Comparison of ENCODE assay signal across 31 cellular contexts in the genomic region with DNA sequence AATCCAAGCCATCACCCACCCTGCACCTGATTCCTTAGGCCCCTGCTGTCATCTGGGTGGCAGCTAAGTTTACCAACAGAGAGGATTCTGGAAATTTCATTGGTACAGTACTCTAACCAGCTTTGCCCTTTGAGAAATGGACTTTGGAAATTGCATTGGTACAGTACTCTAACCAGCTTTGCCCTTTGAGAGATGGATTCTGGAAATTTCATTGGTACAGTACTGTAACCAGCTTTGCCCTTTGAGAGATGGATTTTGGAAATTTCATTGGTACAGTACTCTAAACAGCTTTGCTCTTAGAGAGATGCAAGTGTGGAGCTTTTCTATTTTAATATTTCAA. TPM values are rescaled to one million over a fixed set of nuclear protein-coding genes. Genes with fewer than 3 reads are reported as not detected.
"Had no signal": no experiment of that assay in that cellular context is flagged by ENCODE, and none has a peak within 500 bp of the region (broad histone marks: within the 10 kb centered on the region; RNA-seq: fewer than 3 reads in every experiment).

No MANE protein-coding gene starts in this region.

- H3K4me1 ChIP-seq: breast epithelium had no signal

- H3K4me3 ChIP-seq: adrenal gland, breast epithelium, MG63, SK-N-MC had no signal

- DNase-seq: activated B cell treated with CpG ODN at 0.5 μM for 24 hours; activated CD4-positive, alpha-beta memory T cell treated with anti-CD3 and anti-CD28 coated beads for 36 hours; activated CD4-positive, alpha-beta T cell treated with anti-CD3 and anti-CD28 coated beads for 1 hour; activated CD4-positive, alpha-beta T cell treated with anti-CD3 and anti-CD28 coated beads, Interleukin-2, amount 10 ng/mL, durations not matched to agents 7 days and 5 days; activated CD8-positive, alpha-beta memory T cell treated with anti-CD3 and anti-CD28 coated beads, Interleukin-2, amount 50 U/mL, for 48 hours; activated naive CD4-positive, alpha-beta T cell treated with anti-CD3 and anti-CD28 coated beads, Interleukin-2, amount 50 U/mL, for 16 hours; activated naive CD8-positive, alpha-beta T cell treated with anti-CD3 and anti-CD28 coated beads, Interleukin-2, amount 10 ng/mL, durations not matched to agents 7 days and 5 days; activated T-cell treated with anti-CD3 and anti-CD28 coated beads, Interleukin-2, amount 50 U/mL, for 1 hour; anterior cingulate cortex; caudate nucleus; MG63; MV-4-11; NCI-H1092 treated with DMSO at 0.1 percent for 48 hours; NCI-H1417 treated with DMSO at 0.1 percent for 48 hours; NCI-H1694; NCI-H2029 treated with DMSO at 0.1 percent for 48 hours; NCI-H345; NCI-H510A; NCI-H69; NK-92 treated with Interleukin-12 subunit alpha and Interleukin-12 subunit beta, amount 100 ng/mL, for 24 hours; OCI-M1; RPMI8226; T-cell; T-helper 2 cell; T1000 had no signal

- H3K27ac Mint-ChIP-seq: activated B cell treated with CpG ODN at 0.5 μM for 24 hours; activated CD4-positive, alpha-beta memory T cell treated with anti-CD3 and anti-CD28 coated beads for 36 hours; activated CD4-positive, alpha-beta T cell treated with anti-CD3 and anti-CD28 coated beads, Interleukin-2, amount 10 ng/mL, durations not matched to agents 7 days and 5 days; activated naive CD8-positive, alpha-beta T cell treated with anti-CD3 and anti-CD28 coated beads, Interleukin-2, amount 10 ng/mL, durations not matched to agents 7 days and 5 days had no signal

- H3K27ac ChIP-seq: adrenal gland, breast epithelium, KMS-11, SK-N-MC had no signal

- H3K9me3 ChIP-seq: adrenal gland, breast epithelium had no signal

- H3K4me2 ChIP-seq: KMS-11 had no signal

- H3K27me3 ChIP-seq: adrenal gland, breast epithelium, MG63 had no signal

- H3K36me3 Mint-ChIP-seq: activated CD4-positive, alpha-beta memory T cell treated with anti-CD3 and anti-CD28 coated beads for 36 hours; activated naive CD8-positive, alpha-beta T cell treated with anti-CD3 and anti-CD28 coated beads, Interleukin-2, amount 10 ng/mL, durations not matched to agents 7 days and 5 days; T-cell had no signal

- H3K36me3 ChIP-seq: adrenal gland, breast epithelium, MG63 had no signal

- ATAC-seq: Panc1, Right ventricle myocardium inferior, T-cell had no signal

- H3K4me3 Mint-ChIP-seq: activated B cell treated with CpG ODN at 0.5 μM for 24 hours; activated CD4-positive, alpha-beta memory T cell treated with anti-CD3 and anti-CD28 coated beads for 36 hours; activated CD4-positive, alpha-beta T cell treated with anti-CD3 and anti-CD28 coated beads, Interleukin-2, amount 10 ng/mL, durations not matched to agents 7 days and 5 days; activated naive CD8-positive, alpha-beta T cell treated with anti-CD3 and anti-CD28 coated beads, Interleukin-2, amount 10 ng/mL, durations not matched to agents 7 days and 5 days; T-cell had no signal

- H3K27me3 Mint-ChIP-seq: activated B cell treated with CpG ODN at 0.5 μM for 24 hours, T-cell had no signal

RNA-seq across cellular contexts. Expression of gene MAB21L3, which starts 42.5 kb away (rescaled TPM):
- total RNA-seq: activated B cell treated with CpG ODN at 0.5 μM for 24 hours; activated CD4-positive, alpha-beta memory T cell treated with anti-CD3 and anti-CD28 coated beads for 36 hours; activated CD4-positive, alpha-beta T cell treated with anti-CD3 and anti-CD28 coated beads, Interleukin-2, amount 10 ng/mL, durations not matched to agents 7 days and 5 days; activated naive CD8-positive, alpha-beta T cell treated with anti-CD3 and anti-CD28 coated beads, Interleukin-2, amount 10 ng/mL, durations not matched to agents 7 days and 5 days; T-cell had no signal
